1 cellular context compared by ENCODE assay signal in the genomic region with DNA sequence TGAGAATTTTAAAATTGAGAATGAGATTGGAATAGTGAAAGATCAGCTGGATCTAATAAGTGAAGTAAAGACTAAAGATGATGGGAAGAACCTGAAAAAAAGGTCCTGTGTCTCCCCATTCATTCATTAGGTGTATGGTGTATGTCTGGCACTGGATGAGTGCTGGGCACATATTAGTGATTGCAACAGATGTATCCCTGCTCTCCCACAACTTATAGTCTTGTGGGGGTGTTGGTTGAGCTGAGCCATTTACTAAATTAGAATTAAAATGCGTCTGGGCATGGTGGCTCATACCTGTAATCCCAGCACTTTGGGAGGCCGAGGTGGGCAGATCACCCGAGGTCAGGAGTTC.
TF ChIP-seq lines count a peak whose summit lies in the region.

No MANE protein-coding gene starts in this region.

TF ChIP-seq in K562, 482 proteins besides CTCF, POLR2A, EP300 and RAD21:
- TF ChIP-seq DACH1 (IDR thresholded peaks at IDR 0.05; ENCODE audit: partially characterized antibody) (peak; percentile 39), NR2C1 (IDR thresholded peaks at IDR 0.05) (no peak), NR2C1 (tag; IDR thresholded peaks at IDR 0.05) (0 out of 2 replicates have a peak, but pooled peaks have one; percentile 11), TRIM24 (IDR thresholded peaks at IDR 0.05) (0 out of 4 replicates have a peak, but pooled peaks of 1 of the 2 experiments have one; percentile 5), RBM15 (IDR thresholded peaks at IDR 0.05; ENCODE audit: insufficient read depth, low read length) (no peak), CEBPB (tag; IDR thresholded peaks at IDR 0.05) (peak; percentile 48; the same call in 1 of the 2 replicates), ATF1 (CRISPR knock-in tag; IDR thresholded peaks at IDR 0.05) (no peak), ATF1 (tag; IDR thresholded peaks at IDR 0.05) (peak; percentile 54), RBM17 (IDR thresholded peaks at IDR 0.05; ENCODE audit: borderline replicate concordance, low read depth, low read length) (no peak), ZNF584 (CRISPR knock-in tag; IDR thresholded peaks at IDR 0.05; ENCODE audit: low read depth) (no peak), FOXM1 (IDR thresholded peaks at IDR 0.05; ENCODE audit: low read depth) (0 out of 2 replicates have a peak, but pooled peaks have one; percentile 42), FOXM1 (CRISPR knock-in tag; IDR thresholded peaks at IDR 0.05; ENCODE audit: low read depth) (no peak), FOSL1 (tag; conservative IDR thresholded peaks at IDR 0.05) (peak; percentile 44; the same call in 1 of the 2 replicates)
- TF ChIP-seq, protein P1, sequence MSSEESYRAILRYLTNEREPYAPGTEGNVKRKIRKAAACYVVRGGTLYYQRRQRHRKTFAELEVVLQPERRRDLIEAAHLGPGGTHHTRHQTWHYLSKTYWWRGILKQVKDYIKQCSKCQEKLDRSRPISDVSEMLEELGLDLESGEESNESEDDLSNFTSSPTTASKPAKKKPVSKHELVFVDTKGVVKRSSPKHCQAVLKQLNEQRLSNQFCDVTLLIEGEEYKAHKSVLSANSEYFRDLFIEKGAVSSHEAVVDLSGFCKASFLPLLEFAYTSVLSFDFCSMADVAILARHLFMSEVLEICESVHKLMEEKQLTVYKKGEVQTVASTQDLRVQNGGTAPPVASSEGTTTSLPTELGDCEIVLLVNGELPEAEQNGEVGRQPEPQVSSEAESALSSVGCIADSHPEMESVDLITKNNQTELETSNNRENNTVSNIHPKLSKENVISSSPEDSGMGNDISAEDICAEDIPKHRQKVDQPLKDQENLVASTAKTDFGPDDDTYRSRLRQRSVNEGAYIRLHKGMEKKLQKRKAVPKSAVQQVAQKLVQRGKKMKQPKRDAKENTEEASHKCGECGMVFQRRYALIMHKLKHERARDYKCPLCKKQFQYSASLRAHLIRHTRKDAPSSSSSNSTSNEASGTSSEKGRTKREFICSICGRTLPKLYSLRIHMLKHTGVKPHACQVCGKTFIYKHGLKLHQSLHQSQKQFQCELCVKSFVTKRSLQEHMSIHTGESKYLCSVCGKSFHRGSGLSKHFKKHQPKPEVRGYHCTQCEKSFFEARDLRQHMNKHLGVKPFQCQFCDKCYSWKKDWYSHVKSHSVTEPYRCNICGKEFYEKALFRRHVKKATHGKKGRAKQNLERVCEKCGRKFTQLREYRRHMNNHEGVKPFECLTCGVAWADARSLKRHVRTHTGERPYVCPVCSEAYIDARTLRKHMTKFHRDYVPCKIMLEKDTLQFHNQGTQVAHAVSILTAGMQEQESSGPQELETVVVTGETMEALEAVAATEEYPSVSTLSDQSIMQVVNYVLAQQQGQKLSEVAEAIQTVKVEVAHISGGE (CRISPR knock-in tag; IDR thresholded peaks at IDR 0.05): 0 out of 6 replicates have a peak, but pooled peaks of 1 of the 3 experiments have one; percentile 4
- TF ChIP-seq, protein P2, sequence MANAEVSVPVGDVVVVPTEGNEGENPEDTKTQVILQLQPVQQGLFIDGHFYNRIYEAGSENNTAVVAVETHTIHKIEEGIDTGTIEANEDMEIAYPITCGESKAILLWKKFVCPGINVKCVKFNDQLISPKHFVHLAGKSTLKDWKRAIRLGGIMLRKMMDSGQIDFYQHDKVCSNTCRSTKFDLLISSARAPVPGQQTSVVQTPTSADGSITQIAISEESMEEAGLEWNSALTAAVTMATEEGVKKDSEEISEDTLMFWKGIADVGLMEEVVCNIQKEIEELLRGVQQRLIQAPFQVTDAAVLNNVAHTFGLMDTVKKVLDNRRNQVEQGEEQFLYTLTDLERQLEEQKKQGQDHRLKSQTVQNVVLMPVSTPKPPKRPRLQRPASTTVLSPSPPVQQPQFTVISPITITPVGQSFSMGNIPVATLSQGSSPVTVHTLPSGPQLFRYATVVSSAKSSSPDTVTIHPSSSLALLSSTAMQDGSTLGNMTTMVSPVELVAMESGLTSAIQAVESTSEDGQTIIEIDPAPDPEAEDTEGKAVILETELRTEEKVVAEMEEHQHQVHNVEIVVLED (CRISPR knock-in tag; IDR thresholded peaks at IDR 0.05): no peak
- TF ChIP-seq, protein P3, sequence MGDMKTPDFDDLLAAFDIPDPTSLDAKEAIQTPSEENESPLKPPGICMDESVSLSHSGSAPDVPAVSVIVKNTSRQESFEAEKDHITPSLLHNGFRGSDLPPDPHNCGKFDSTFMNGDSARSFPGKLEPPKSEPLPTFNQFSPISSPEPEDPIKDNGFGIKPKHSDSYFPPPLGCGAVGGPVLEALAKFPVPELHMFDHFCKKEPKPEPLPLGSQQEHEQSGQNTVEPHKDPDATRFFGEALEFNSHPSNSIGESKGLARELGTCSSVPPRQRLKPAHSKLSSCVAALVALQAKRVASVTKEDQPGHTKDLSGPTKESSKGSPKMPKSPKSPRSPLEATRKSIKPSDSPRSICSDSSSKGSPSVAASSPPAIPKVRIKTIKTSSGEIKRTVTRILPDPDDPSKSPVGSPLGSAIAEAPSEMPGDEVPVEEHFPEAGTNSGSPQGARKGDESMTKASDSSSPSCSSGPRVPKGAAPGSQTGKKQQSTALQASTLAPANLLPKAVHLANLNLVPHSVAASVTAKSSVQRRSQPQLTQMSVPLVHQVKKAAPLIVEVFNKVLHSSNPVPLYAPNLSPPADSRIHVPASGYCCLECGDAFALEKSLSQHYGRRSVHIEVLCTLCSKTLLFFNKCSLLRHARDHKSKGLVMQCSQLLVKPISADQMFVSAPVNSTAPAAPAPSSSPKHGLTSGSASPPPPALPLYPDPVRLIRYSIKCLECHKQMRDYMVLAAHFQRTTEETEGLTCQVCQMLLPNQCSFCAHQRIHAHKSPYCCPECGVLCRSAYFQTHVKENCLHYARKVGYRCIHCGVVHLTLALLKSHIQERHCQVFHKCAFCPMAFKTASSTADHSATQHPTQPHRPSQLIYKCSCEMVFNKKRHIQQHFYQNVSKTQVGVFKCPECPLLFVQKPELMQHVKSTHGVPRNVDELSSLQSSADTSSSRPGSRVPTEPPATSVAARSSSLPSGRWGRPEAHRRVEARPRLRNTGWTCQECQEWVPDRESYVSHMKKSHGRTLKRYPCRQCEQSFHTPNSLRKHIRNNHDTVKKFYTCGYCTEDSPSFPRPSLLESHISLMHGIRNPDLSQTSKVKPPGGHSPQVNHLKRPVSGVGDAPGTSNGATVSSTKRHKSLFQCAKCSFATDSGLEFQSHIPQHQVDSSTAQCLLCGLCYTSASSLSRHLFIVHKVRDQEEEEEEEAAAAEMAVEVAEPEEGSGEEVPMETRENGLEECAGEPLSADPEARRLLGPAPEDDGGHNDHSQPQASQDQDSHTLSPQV (IDR thresholded peaks at IDR 0.05): peak; percentile 34
